Comparison of ENCODE assay signal across 22 cellular contexts in genomic region chr2:136436921-136437320, GRCh38.
"Had no signal": no experiment of that assay in that cellular context is flagged by ENCODE, and none has a peak within 500 bp of the region (broad histone marks: within the 10 kb centered on the region; RNA-seq: fewer than 3 reads in every experiment).

No MANE protein-coding gene starts in this region.

- H3K36me3 ChIP-seq: adrenal gland, breast epithelium, SJCRH30 had no signal

- ATAC-seq: activated CD4-positive, alpha-beta T cell treated with anti-CD3 and anti-CD28 coated beads for 36 hours; activated T-cell treated with anti-CD3 and anti-CD28 coated beads, Interleukin-2, amount 50 U/mL, for 72 hours; Right ventricle myocardium inferior; T-helper 17 cell had no signal

- H3K4me3 ChIP-seq: adrenal gland, breast epithelium, SJCRH30 had no signal

- H3K27me3 ChIP-seq: adrenal gland, SJCRH30 had no signal

- DNase-seq: activated CD4-positive, alpha-beta memory T cell treated with anti-CD3 and anti-CD28 coated beads, Interleukin-2, amount 10 ng/mL, durations not matched to agents 7 days and 5 days; activated CD4-positive, alpha-beta T cell treated with anti-CD3 and anti-CD28 coated beads for 36 hours; activated CD4-positive, alpha-beta T cell treated with anti-CD3 and anti-CD28 coated beads, Interleukin-2, amount 50 U/mL, for 1 hour; activated naive CD4-positive, alpha-beta T cell treated with anti-CD3 and anti-CD28 coated beads, Interleukin-2, amount 50 U/mL, for 16 hours; activated naive CD8-positive, alpha-beta T cell treated with anti-CD3 and anti-CD28 coated beads, Interleukin-2, amount 10 ng/mL, durations not matched to agents 7 days and 5 days; activated T-cell treated with anti-CD3 and anti-CD28 coated beads, Interleukin-2, amount 50 U/mL, for 72 hours; adrenal gland; anterior cingulate cortex; caudate nucleus; MV-4-11; NCI-H1092 treated with DMSO at 0.1 percent for 48 hours; NCI-H1436; NCI-H187 treated with DMSO at 0.1 percent for 48 hours; NCI-H2081 treated with DMSO at 0.1 percent for 48 hours; NCI-H446; NCI-H748 treated with DMSO at 0.1 percent for 48 hours; SJCRH30; T-helper 17 cell; T-helper 9 cell had no signal

- H3K27ac ChIP-seq: adrenal gland, breast epithelium, KMS-11, SJCRH30 had no signal

- H3K4me1 ChIP-seq: adrenal gland, breast epithelium, SJCRH30 had no signal

- H3K9me3 ChIP-seq: adrenal gland, breast epithelium, SJCRH30 had no signal

- H3K4me2 ChIP-seq: KMS-11 had no signal
